24 cellular contexts compared by ENCODE assay signal in the genomic region with DNA sequence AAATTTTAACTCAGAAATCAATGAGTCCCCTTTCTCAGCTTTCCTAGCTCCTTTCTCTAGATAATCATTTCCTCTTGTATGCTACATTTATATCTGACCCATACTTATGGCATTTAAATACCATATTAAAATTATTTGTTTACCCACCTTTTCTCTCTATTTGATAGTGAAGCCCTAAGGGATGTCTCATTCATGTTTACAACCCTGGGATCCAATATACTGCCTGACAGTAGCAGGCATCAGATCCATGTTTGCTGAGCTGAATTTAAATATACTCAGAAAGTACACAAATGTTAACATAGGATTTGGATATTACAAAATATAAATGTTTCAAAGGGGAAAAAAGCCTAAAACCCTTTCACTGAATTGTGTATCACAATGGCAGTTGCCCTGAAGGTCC.
"Had no signal": no experiment of that assay in that cellular context is flagged by ENCODE, and none has a peak within 500 bp of the region (broad histone marks: within the 10 kb centered on the region; RNA-seq: fewer than 3 reads in every experiment).

No MANE protein-coding gene starts in this region.

- H3K4me3 Mint-ChIP-seq: naive thymus-derived CD4-positive, alpha-beta T cell; natural killer cell treated with Interleukin-12 subunit alpha and Interleukin-12 subunit beta and Interleukin-15 and Interleukin-18, amount 100 ng/mL, for 72 hours; stimulated activated memory B cell treated with anti-CD40 and anti-IgM and Interleukin-4, amounts not matched to agents 10 μg/mL and 1 μg/mL and 100 μg/mL, for 72 hours; stimulated activated naive CD8-positive, alpha-beta T cell treated with anti-CD3 and anti-CD28 coated beads, Interleukin-15, amount 100 ng/mL, for 72 hours; type B pancreatic cell had no signal

- H3K27me3 Mint-ChIP-seq: naive thymus-derived CD4-positive, alpha-beta T cell; natural killer cell treated with Interleukin-12 subunit alpha and Interleukin-12 subunit beta and Interleukin-15 and Interleukin-18, amount 100 ng/mL, for 72 hours; progenitor cell of endocrine pancreas; stimulated activated memory B cell treated with anti-CD40 and anti-IgM and Interleukin-4, amounts not matched to agents 10 μg/mL and 1 μg/mL and 100 μg/mL, for 72 hours; stimulated activated naive CD8-positive, alpha-beta T cell treated with anti-CD3 and anti-CD28 coated beads, Interleukin-15, amount 100 ng/mL, for 72 hours; type B pancreatic cell had no signal

- H3K27ac Mint-ChIP-seq: natural killer cell treated with Interleukin-12 subunit alpha and Interleukin-12 subunit beta and Interleukin-15 and Interleukin-18, amount 100 ng/mL, for 72 hours; progenitor cell of endocrine pancreas; stimulated activated memory B cell treated with anti-CD40 and anti-IgM and Interleukin-4, amounts not matched to agents 10 μg/mL and 1 μg/mL and 100 μg/mL, for 72 hours; stimulated activated naive CD8-positive, alpha-beta T cell treated with anti-CD3 and anti-CD28 coated beads, Interleukin-15, amount 100 ng/mL, for 72 hours; type B pancreatic cell had no signal

- H3K4me3 ChIP-seq: left lung, lung, mucosa of descending colon, ovary, right atrium auricular region, right lobe of liver, smooth muscle cell, tibial nerve, uterus had no signal

- H3K27ac ChIP-seq: left lung, ovary, right atrium auricular region, right lobe of liver, tibial nerve, uterus had no signal

- DNase-seq: kidney glomerular epithelial cell; left colon; left lung; midbrain; mucosa of descending colon; naive thymus-derived CD4-positive, alpha-beta T cell; ovary; right lobe of liver; stimulated activated CD4-positive, alpha-beta T cell treated with anti-CD3 and anti-CD28 coated beads, Interleukin-1b, Interleukin-23, amount 100 ng/mL, for 48 hours; stimulated activated CD4-positive, alpha-beta T cell treated with anti-CD3 and anti-CD28 coated beads, Interleukin-2, amount 100 ng/mL, for 48 hours; stimulated activated CD4-positive, alpha-beta T cell treated with anti-CD3 and anti-CD28 coated beads, Interleukin-4, amount 100 ng/mL, for 4 hours; stimulated activated CD8-positive, alpha-beta memory T cell treated with anti-CD3 and anti-CD28 coated beads, Interleukin-4, amount 100 ng/mL, for 48 hours; stimulated activated naive CD4-positive, alpha-beta T cell treated with Interleukin-2 at 50 U/mL for 16 hours; stimulated activated naive CD8-positive, alpha-beta T cell treated with anti-CD3 and anti-CD28 coated beads, Interleukin-15, amount 100 ng/mL, for 72 hours; substantia nigra; uterus had no signal

- ATAC-seq: left colon; left lung; mucosa of descending colon; naive thymus-derived CD4-positive, alpha-beta T cell; natural killer cell treated with Interleukin-12 subunit alpha and Interleukin-12 subunit beta and Interleukin-15 and Interleukin-18, amount 100 ng/mL, for 72 hours; right lobe of liver; stimulated activated memory B cell treated with anti-CD40 and anti-IgM and Interleukin-4, amounts not matched to agents 10 μg/mL and 1 μg/mL and 100 μg/mL, for 72 hours; stimulated activated naive CD8-positive, alpha-beta T cell treated with anti-CD3 and anti-CD28 coated beads, Interleukin-15, amount 100 ng/mL, for 72 hours had no signal
